ENCODE assay signal across 8 cellular contexts in genomic region chr1:201955009-201955749, GRCh38. TPM values are rescaled to one million over a fixed set of nuclear protein-coding genes. Genes with fewer than 3 reads are reported as not detected.
DNase-seq lines count a peak whose midpoint lies in the region; ATAC-seq and TF ChIP-seq lines count a peak whose summit lies in the region.

TSS of gene TIMM17A (plus strand) at chr1:201955503. CDS start at chr1:201955527, 24 bp downstream.

- intact Hi-C loops in activated B cell treated with CpG ODN at 0.5 μM for 24 hours (cut with micrococcal nuclease) = loop anchor here (1.0 to 5.0 kb wide), 3 partner anchors 28 to 126 kb away; partner anchors contain the start of gene IPO9
- intact Hi-C loops in spleen (cut with DNase I; ENCODE audit: low total_unique reads) = no loop called here

- peak; percentile 99 for ATAC-seq in HG03196 (IDR thresholded peaks at IDR 0.05; ENCODE audit: unreplicated experiment)
- ATAC-seq in activated B cell treated with CpG ODN at 0.5 μM for 24 hours (ENCODE audit: low read depth) = peak; percentile 98

- H3K4me3 ChIP-seq in spleen = peak within 1 kb of the TSS; percentile 69 to 97 (median 88)

- 0 to 2% (median 1%) methylated on average over 39 to 46 of the region's 46 CpGs for WGBS in spleen, 5 donors

- peaks cover 5 to 32% (median 29%) of the 10 kb centered on the region in 6 donors for H3K36me3 ChIP-seq in spleen

- TF ChIP-seq CTCF in activated B cell treated with CpG ODN at 0.5 μM for 24 hours (IDR thresholded peaks at IDR 0.05) (no peak), spleen (IDR thresholded peaks at IDR 0.05 in 8 of 11, conservative IDR thresholded peaks at IDR 0.05 in 3 of 11) (peak in 2 of 11 experiments; percentile 16 to 26)

- peaks cover 12 to 27% (median 20%) of the 10 kb centered on the region in 6 donors for H3K4me1 ChIP-seq in spleen

- H3K4me3 Mint-ChIP-seq in activated B cell treated with CpG ODN at 0.5 μM for 24 hours = peak within 1 kb of the TSS; percentile 98

- CTCF ChIA-PET in activated B cell treated with CpG ODN at 0.5 μM for 24 hours (lab: Charles Lee) = interaction anchor here (1.3 kb wide), 1 partner anchor 45 kb away, joined by 3 read pairs; no protein-coding TSS in a partner anchor

- no peaks in the 10 kb centered on the region for H3K27me3 Mint-ChIP-seq in activated B cell treated with CpG ODN at 0.5 μM for 24 hours

- no peaks in the 10 kb centered on the region for H3K9me3 Mint-ChIP-seq in activated B cell treated with CpG ODN at 0.5 μM for 24 hours

- H3K9me3 ChIP-seq in spleen = no peaks in the 10 kb centered on the region

- H3K27me3 ChIP-seq in spleen (replicated peaks in 1 of 7) = no peaks in the 10 kb centered on the region

- peak within 1 kb of the TSS; percentile 71 for H3K27ac ChIP-seq in caudate nucleus (ENCODE audit: low read depth, low read length)
- H3K27ac ChIP-seq in spleen = peak within 1 kb of the TSS; percentile 83 to 90 (median 87)

- TF ChIP-seq POLR2A in GM18951 (IDR thresholded peaks at IDR 0.05; ENCODE audit: extremely low read depth, insufficient read depth, insufficient read length) (peak; percentile 97), spleen (IDR thresholded peaks at IDR 0.05) (peak in 1 of 3 donors; percentile 56)

- DNase-seq in AG08395 (ENCODE audit: low spot score) (peak; percentile 96), NCI-H345 (lab: John Stamatoyannopoulos, UW) (peak; percentile 98), activated B cell treated with CpG ODN at 0.5 μM for 24 hours (peak; percentile 90), caudate nucleus (lab: John Stamatoyannopoulos, UW) (peak; percentile 57 to 99 (median 95)), inferior parietal cortex (ENCODE audit: extremely low spot score) (peak; percentile 99), spleen (peak; percentile 98)

- peak within 1 kb of the TSS; percentile 97 for H3K27ac Mint-ChIP-seq in activated B cell treated with CpG ODN at 0.5 μM for 24 hours

- POLR2A ChIA-PET in activated B cell treated with CpG ODN at 0.5 μM for 24 hours (lab: Charles Lee) = interaction anchor here (0.6 to 2.3 kb wide), 10 partner anchors 9 to 1525 kb away, joined by 3 to 16 read pairs (median 7); partner anchors contain the start of genes LMOD1 and RNPEP

- peaks cover 35% of the 10 kb centered on the region for H3K36me3 Mint-ChIP-seq in activated B cell treated with CpG ODN at 0.5 μM for 24 hours (ENCODE audit: low read depth)

- H3K4me1 Mint-ChIP-seq in activated B cell treated with CpG ODN at 0.5 μM for 24 hours = peaks cover 26% of the 10 kb centered on the region

- in situ Hi-C loops in GM18951 (cut with MboI; ENCODE audit: low sequenced_read_pairs, unreplicated experiment) = no loop called here

RNA-seq across cellular contexts. Expression of gene TIMM17A, which starts in this region (rescaled TPM):
- 50.4 and 51.3 TPM in 2 replicates for total RNA-seq in activated B cell treated with CpG ODN at 0.5 μM for 24 hours
- 10 to 100 TPM; 20.8 to 31.7 (median 28.1) TPM for total RNA-seq in spleen
- 10 to 100 TPM; 30.1 to 38.3 (median 30.6) TPM for polyA plus RNA-seq in spleen

Comparison
In these comparisons a context has a peak if more than half of its experiments do, and no peak if none do; other contexts are left out.
1. Peak in every context shown above with its lines: DNase-seq, ATAC-seq, H3K4me3 ChIP-seq and H3K27ac ChIP-seq.